In genomic region chr7:124700655-124701054, GRCh38 we compare ENCODE assay signal across 16 cellular contexts.
DNase-seq lines count a peak whose midpoint lies in the region; ATAC-seq and TF ChIP-seq lines count a peak whose summit lies in the region.
"Had no signal": no experiment of that assay in that cellular context is flagged by ENCODE, and none has a peak within 500 bp of the region (broad histone marks: within the 10 kb centered on the region; RNA-seq: fewer than 3 reads in every experiment).

No MANE protein-coding gene starts in this region.

- H3K36me3 ChIP-seq in mammary epithelial cell (ENCODE audit: insufficient read depth, low read length) (no peaks in the 10 kb centered on the region), breast epithelium (no peaks in the 10 kb centered on the region), left lung (no peaks in the 10 kb centered on the region)
- H3K36me3 ChIP-seq: SJSA1 had no signal

- intact Hi-C loops in mammary epithelial cell (cut with micrococcal nuclease), result no loop called here
- intact Hi-C loops in breast epithelium (cut with DNase I; ENCODE audit: low total_unique reads), result no loop called here
- intact Hi-C loops in left lung (cut with DNase I), result no loop called here

- CTCF ChIA-PET in mammary epithelial cell (lab: Charles Lee; ENCODE audit: low non-redundant PET), result no interaction called here

- TF ChIP-seq CTCF in mammary epithelial cell (conservative IDR thresholded peaks at IDR 0.05 in 1 of 2, IDR thresholded peaks at IDR 0.05 in 1 of 2; ENCODE audit: extremely low read depth in 1 of 2, insufficient read depth in 1 of 2, low read depth in 1 of 2, low read length in 2 of 2) (no peak), breast epithelium (IDR thresholded peaks at IDR 0.05) (no peak), epithelial cell of esophagus (IDR thresholded peaks at IDR 0.05; ENCODE audit: insufficient read depth, low read depth, low read length, missing control alignments) (no peak), left lung (IDR thresholded peaks at IDR 0.05) (no peak)

- H3K27ac ChIP-seq in mammary epithelial cell (ENCODE audit: insufficient read depth, low read depth, low read length) (no peak overlapping the region), breast epithelium (no peak overlapping the region), left lung (no peak overlapping the region)
- H3K27ac ChIP-seq: 22Rv1, PC-9, SJSA1 had no signal

- no TSS peak for BruUV-seq in mammary epithelial cell (replicated peaks; lab: Mats Ljungman, UMichigan)

- dilution Hi-C loops in mammary epithelial cell (cut with HindIII; ENCODE audit: low sequenced_read_pairs), result no loop called here

- H3K27me3 ChIP-seq in mammary epithelial cell (ENCODE audit: insufficient read depth, low read length) (no peaks in the 10 kb centered on the region), breast epithelium (no peaks in the 10 kb centered on the region), left lung (no peaks in the 10 kb centered on the region)
- H3K27me3 ChIP-seq: SJSA1 had no signal

- WGBS in mammary epithelial cell (ENCODE audit: low coverage, missing lambda C conversion rate), result 87% methylated on average over 3 of the region's 3 CpGs

- H2AFZ ChIP-seq in mammary epithelial cell (ENCODE audit: low read depth, low read length), result no peak overlapping the region
- H2AFZ ChIP-seq: PC-9 had no signal

- no peak overlapping the region for H3K4me2 ChIP-seq in mammary epithelial cell (ENCODE audit: insufficient read depth, low read depth, low read length)
- H3K4me2 ChIP-seq: PC-9 had no signal

- H3K9me3 ChIP-seq in mammary epithelial cell (replicated peaks; ENCODE audit: insufficient read depth, low read length) (no peaks in the 10 kb centered on the region), breast epithelium (no peaks in the 10 kb centered on the region), left lung (no peaks in the 10 kb centered on the region)
- H3K9me3 ChIP-seq: SJSA1 had no signal

- no peak for ATAC-seq in left lung

- DNase-seq in mammary epithelial cell (peak; percentile 85), breast epithelium (ENCODE audit: low spot score in 2 of 2) (no peak), epithelial cell of esophagus (ENCODE audit: low read depth) (peak; percentile 82), kidney tubule cell (ENCODE audit: low spot score) (peak; percentile 25), KBM-7 (no peak), amniotic stem cell (lab: John Stamatoyannopoulos, UW) (no peak), SIG-M5 (lab: John Stamatoyannopoulos, UW) (no peak), left lung (no peak)
- DNase-seq: DMS79 treated with DMSO at 0.1 percent for 48 hours, H9, NCI-H187, NCI-H2227 treated with DMSO at 0.1 percent for 48 hours, NCI-H524 treated with DMSO at 0.1 percent for 48 hours, PC-9 had no signal

- H3K9ac ChIP-seq in mammary epithelial cell (ENCODE audit: insufficient read depth, low read length), result no peak overlapping the region

- H3K79me2 ChIP-seq in mammary epithelial cell (ENCODE audit: insufficient read depth, low read length), result no peaks in the 10 kb centered on the region

- H3K4me3 ChIP-seq in mammary epithelial cell (replicated peaks in 1 of 3; ENCODE audit: insufficient read depth in 1 of 3, low read depth in 2 of 3, low read length in 3 of 3) (no peak overlapping the region), breast epithelium (no peak overlapping the region), epithelial cell of esophagus (ENCODE audit: low read length) (no peak overlapping the region), left lung (no peak overlapping the region)
- H3K4me3 ChIP-seq: PC-9, SJSA1 had no signal

- H3K4me1 ChIP-seq in mammary epithelial cell (ENCODE audit: insufficient read depth, low read length) (peaks cover 8% of the 10 kb centered on the region), breast epithelium (no peaks in the 10 kb centered on the region), left lung (no peaks in the 10 kb centered on the region)
- H3K4me1 ChIP-seq: SJSA1 had no signal

- no peak for TF ChIP-seq POLR2A in breast epithelium (IDR thresholded peaks at IDR 0.05)

- in situ Hi-C loops in mammary epithelial cell (cut with MboI; ENCODE audit: low sequenced_read_pairs in 2 of 2) (no loop called here), KBM-7 (cut with MboI; ENCODE audit: low pct_unique_long_range_greater_than_20kb, low sequenced_read_pairs) (no loop called here)

- no peaks in the 10 kb centered on the region for H4K20me1 ChIP-seq in mammary epithelial cell (ENCODE audit: insufficient read depth, low read length)

Comparison
In these comparisons a context has a peak if more than half of its experiments do, and no peak if none do; other contexts are left out.
1. DNase-seq: peak in mammary epithelial cell (single experiment), epithelial cell of esophagus (single experiment) and kidney tubule cell (single experiment); none in breast epithelium (0 of 2), KBM-7 (single experiment), amniotic stem cell (single experiment), SIG-M5 (single experiment) and left lung (0 of 2).